In genomic region chr2:149223472-149224062, GRCh38 we compare ENCODE assay signal across 1 cellular context.
A peak's percentile ranks its signal among the peaks of the same experiment; 100 is the strongest.
TF ChIP-seq lines count a peak whose summit lies in the region.

No MANE protein-coding gene starts in this region.

TF ChIP-seq in H1, 55 proteins besides CTCF, POLR2A, EP300 and RAD21:
- no peak for TF ChIP-seq POLR2AphosphoS5 (IDR thresholded peaks at IDR 0.05; ENCODE audit: low read depth, low read length)
- TF ChIP-seq SUZ12 (IDR thresholded peaks at IDR 0.05; ENCODE audit: low read length) = no peak
- no peak for TF ChIP-seq KDM4A (IDR thresholded peaks at IDR 0.05; ENCODE audit: low read depth, low read length, severe bottlenecking)
- peak; percentile 83 for TF ChIP-seq SP1 (IDR thresholded peaks at IDR 0.05; ENCODE audit: low read depth, low read length)
- TF ChIP-seq CEBPB (IDR thresholded peaks at IDR 0.05; ENCODE audit: low read depth, low read length) = no peak
- TF ChIP-seq ASH2L (IDR thresholded peaks at IDR 0.05; ENCODE audit: low read length) = peak; percentile 84
- TF ChIP-seq RBBP5 (IDR thresholded peaks at IDR 0.05; ENCODE audit: borderline replicate concordance, low read depth, low read length) = 0 out of 2 replicates have a peak, but pooled peaks have one; percentile 52
- TF ChIP-seq BCL11A (IDR thresholded peaks at IDR 0.05; ENCODE audit: low read depth in 2 of 2, low read length in 2 of 2) = peak in 1 of 2 experiments; percentile 18
- TF ChIP-seq TEAD4 (IDR thresholded peaks at IDR 0.05; ENCODE audit: low read depth, low read length) = peak; percentile 74
